ENCODE assay signal across 26 cellular contexts in the genomic region with DNA sequence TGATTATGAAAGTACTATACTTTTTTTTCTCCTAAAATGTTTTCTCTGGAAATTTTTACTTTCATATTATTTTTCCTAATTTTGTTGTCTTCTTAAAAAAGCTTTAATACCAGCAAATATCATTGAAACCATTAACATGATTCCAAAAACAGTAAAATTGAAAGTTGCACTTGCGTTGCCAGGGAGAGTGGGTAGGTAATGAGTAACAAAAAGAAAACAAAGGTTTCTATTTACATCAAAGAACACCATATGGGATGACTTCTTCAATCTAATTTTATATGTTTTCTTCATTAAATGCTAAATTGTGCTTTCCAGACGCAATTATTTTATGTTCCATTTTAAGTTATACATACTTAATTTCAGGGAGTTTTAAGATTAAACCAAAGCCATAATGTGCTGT.
"Had no signal": no experiment of that assay in that cellular context is flagged by ENCODE, and none has a peak within 500 bp of the region (broad histone marks: within the 10 kb centered on the region; RNA-seq: fewer than 3 reads in every experiment).

No MANE protein-coding gene starts in this region.

- FAIRE-seq: bronchial epithelial cell, TTC549 had no signal

- ATAC-seq: activated CD8-positive, alpha-beta T cell treated with anti-CD3 and anti-CD28 coated beads for 36 hours; activated naive CD8-positive, alpha-beta T cell treated with anti-CD3 and anti-CD28 coated beads, Interleukin-2, amount 50 U/mL, for 24 hours had no signal

- DNase-seq: activated B cell treated with CpG ODN at 0.5 μM for 24 hours; activated CD4-positive, alpha-beta memory T cell treated with anti-CD3 and anti-CD28 coated beads for 36 hours; activated CD4-positive, alpha-beta T cell treated with anti-CD3 and anti-CD28 coated beads for 4 hours; activated CD4-positive, alpha-beta T cell treated with anti-CD3 and anti-CD28 coated beads, Interleukin-2, amount 10 ng/mL, durations not matched to agents 24 days and 14 days; activated CD4-positive, alpha-beta T cell treated with anti-CD3 and anti-CD28 coated beads, Interleukin-2, amount 50 U/mL, for 1 hour; activated CD4-positive, alpha-beta T cell treated with anti-CD3 and anti-CD28 coated beads, Interleukin-2, amount 50 U/mL, for 4 hours; activated CD4-positive, CD25-positive, alpha-beta regulatory T cell treated with anti-CD3 and anti-CD28 coated beads, Interleukin-2, amount 50 U/mL, for 72 hours; activated CD8-positive, alpha-beta memory T cell treated with anti-CD3 and anti-CD28 coated beads, Interleukin-2, amount 50 U/mL, for 4 hours; activated CD8-positive, alpha-beta T cell treated with anti-CD3 and anti-CD28 coated beads for 36 hours; activated effector memory CD4-positive, alpha-beta T cell treated with Interleukin-2 at 50 U/mL for 16 hours; activated gamma-delta T cell; activated naive CD4-positive, alpha-beta T cell treated with anti-CD3 and anti-CD28 coated beads, Interleukin-2, amount 10 ng/mL, durations not matched to agents 7 days and 5 days; activated naive CD4-positive, alpha-beta T cell treated with Interleukin-2 at 50 U/mL for 16 hours; activated naive CD8-positive, alpha-beta T cell treated with anti-CD3 and anti-CD28 coated beads, Interleukin-2, amount 10 ng/mL, durations not matched to agents 7 days and 5 days; activated naive CD8-positive, alpha-beta T cell treated with anti-CD3 and anti-CD28 coated beads, Interleukin-2, amount 50 U/mL, for 24 hours; activated T-cell treated with anti-CD3 and anti-CD28 coated beads, Interleukin-2, amount 50 U/mL, for 24 hours; activated T-cell treated with anti-CD3 and anti-CD28 coated beads, Interleukin-2, amount 50 U/mL, for 48 hours; amygdala; anterior cingulate cortex; caudate nucleus; cerebellar nuclear complex; T-helper 1 cell; T-helper 2 cell; T-helper 9 cell had no signal
